14 cellular contexts compared by ENCODE assay signal in the genomic region with DNA sequence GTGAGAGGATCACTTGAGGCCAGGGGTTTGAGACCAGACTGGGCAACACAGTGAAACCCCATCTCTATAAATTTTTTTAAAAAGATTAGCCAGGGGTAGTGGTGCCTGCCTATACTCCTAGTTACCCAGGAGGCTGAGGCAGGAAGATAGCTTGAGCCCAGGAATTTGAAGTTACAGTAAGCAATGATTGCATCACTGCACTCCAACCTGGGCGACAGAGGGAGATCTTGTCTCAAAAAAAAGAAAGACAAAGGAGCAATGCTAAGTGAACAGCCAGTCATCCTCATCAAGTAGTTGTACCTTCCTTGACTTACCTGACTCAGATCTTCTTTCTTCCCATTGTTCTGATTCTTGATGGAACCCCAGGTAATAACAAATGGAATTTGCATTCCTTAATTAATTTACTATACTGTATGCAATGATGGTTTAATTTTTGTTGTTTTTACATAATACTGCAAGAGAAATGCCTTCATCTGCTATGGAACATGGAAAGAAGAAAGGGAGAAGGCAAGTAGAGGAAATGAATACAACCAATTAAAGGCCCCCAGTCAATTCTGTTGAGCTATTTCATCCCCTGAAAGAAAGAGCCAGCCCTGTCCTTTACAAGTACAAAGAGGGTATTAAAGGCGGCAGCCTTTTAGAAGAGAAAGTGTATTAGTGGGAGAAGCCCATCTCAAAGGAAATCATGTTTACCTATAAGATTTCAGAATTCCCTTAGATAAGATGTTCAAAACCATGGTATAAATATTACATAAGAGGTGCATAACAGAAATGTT.
"Had no signal": no experiment of that assay in that cellular context is flagged by ENCODE, and none has a peak within 500 bp of the region (broad histone marks: within the 10 kb centered on the region; RNA-seq: fewer than 3 reads in every experiment).

No MANE protein-coding gene starts in this region.

- H3K36me3 ChIP-seq: sigmoid colon, spleen, suprapubic skin had no signal

- H3K27ac Mint-ChIP-seq: activated B cell treated with CpG ODN at 0.5 μM for 24 hours; activated CD4-positive, alpha-beta T cell treated with anti-CD3 and anti-CD28 coated beads, Interleukin-2, amount 10 ng/mL, durations not matched to agents 24 days and 14 days; stimulated activated naive CD8-positive, alpha-beta T cell treated with anti-CD3 and anti-CD28 coated beads, Interleukin-15, Interleukin-2, amounts not matched to agents 100 ng/mL and 50 ng/mL, for 24 hours; type B pancreatic cell had no signal

- H3K4me1 ChIP-seq: psoas muscle, sigmoid colon, spleen, suprapubic skin had no signal

- H3K4me1 Mint-ChIP-seq: activated B cell treated with CpG ODN at 0.5 μM for 24 hours; activated CD4-positive, alpha-beta T cell treated with anti-CD3 and anti-CD28 coated beads, Interleukin-2, amount 10 ng/mL, durations not matched to agents 24 days and 14 days had no signal

- H3K4me3 ChIP-seq: psoas muscle, sigmoid colon, spleen, suprapubic skin had no signal

- H3K27me3 ChIP-seq: sigmoid colon, spleen, suprapubic skin had no signal

- H3K9me3 ChIP-seq: psoas muscle, sigmoid colon, spleen, suprapubic skin had no signal

- DNase-seq: activated B cell treated with CpG ODN at 0.5 μM for 24 hours; activated CD4-positive, alpha-beta T cell treated with anti-CD3 and anti-CD28 coated beads, Interleukin-2, amount 10 ng/mL, durations not matched to agents 24 days and 14 days; activated CD8-positive, alpha-beta memory T cell treated with anti-CD3 and anti-CD28 coated beads for 24 hours; aorta; dermis blood vessel endothelial cell; hippocampal formation; kidney glomerular epithelial cell; psoas muscle; sigmoid colon; spleen; T-helper 2 cell had no signal

- ATAC-seq: psoas muscle had no signal

- H3K4me3 Mint-ChIP-seq: activated B cell treated with CpG ODN at 0.5 μM for 24 hours; activated CD4-positive, alpha-beta T cell treated with anti-CD3 and anti-CD28 coated beads, Interleukin-2, amount 10 ng/mL, durations not matched to agents 24 days and 14 days; stimulated activated naive CD8-positive, alpha-beta T cell treated with anti-CD3 and anti-CD28 coated beads, Interleukin-15, Interleukin-2, amounts not matched to agents 100 ng/mL and 50 ng/mL, for 24 hours; type B pancreatic cell had no signal

- H3K27ac ChIP-seq: psoas muscle, sigmoid colon, spleen, suprapubic skin had no signal

- H3K9me3 Mint-ChIP-seq: activated B cell treated with CpG ODN at 0.5 μM for 24 hours, type B pancreatic cell had no signal

- H3K27me3 Mint-ChIP-seq: activated B cell treated with CpG ODN at 0.5 μM for 24 hours; activated CD4-positive, alpha-beta T cell treated with anti-CD3 and anti-CD28 coated beads, Interleukin-2, amount 10 ng/mL, durations not matched to agents 24 days and 14 days; stimulated activated naive CD8-positive, alpha-beta T cell treated with anti-CD3 and anti-CD28 coated beads, Interleukin-15, Interleukin-2, amounts not matched to agents 100 ng/mL and 50 ng/mL, for 24 hours; type B pancreatic cell had no signal
